In genomic region chr2:14256890-14257289, GRCh38 we compare ENCODE assay signal across 1 cellular context.
TF ChIP-seq lines count a peak whose summit lies in the region.

No MANE protein-coding gene starts in this region.

TF ChIP-seq in HepG2, 621 proteins besides CTCF, POLR2A, EP300 and RAD21:
- TF ChIP-seq ZNF879 (CRISPR knock-in tag; IDR thresholded peaks at IDR 0.05) (no peak), ZNF20 (CRISPR knock-in tag; IDR thresholded peaks at IDR 0.05) (no peak), JDP2 (CRISPR knock-in tag; IDR thresholded peaks at IDR 0.05; ENCODE audit: borderline replicate concordance) (no peak), ZBTB3 (CRISPR knock-in tag; IDR thresholded peaks at IDR 0.05; ENCODE audit: borderline replicate concordance, low read depth) (no peak), ZNF761 (CRISPR knock-in tag; conservative IDR thresholded peaks at IDR 0.05) (no peak), SIX4 (CRISPR knock-in tag; IDR thresholded peaks at IDR 0.05) (no peak), ZMYM2 (CRISPR knock-in tag; IDR thresholded peaks at IDR 0.05) (no peak), ZNF614 (CRISPR knock-in tag; IDR thresholded peaks at IDR 0.05; ENCODE audit: borderline replicate concordance) (no peak), TEAD2 (CRISPR knock-in tag; IDR thresholded peaks at IDR 0.05) (no peak), ZNF660 (CRISPR knock-in tag; IDR thresholded peaks at IDR 0.05; ENCODE audit: borderline replicate concordance, low read depth) (no peak), SMC3 (IDR thresholded peaks at IDR 0.05; ENCODE audit: low read length) (no peak), ZNF513 (CRISPR knock-in tag; conservative IDR thresholded peaks at IDR 0.05) (no peak), ZNF644 (CRISPR knock-in tag; IDR thresholded peaks at IDR 0.05; ENCODE audit: low read depth) (no peak), MED1 (CRISPR knock-in tag; IDR thresholded peaks at IDR 0.05) (no peak)
